31 cellular contexts compared by ENCODE assay signal in the genomic region with DNA sequence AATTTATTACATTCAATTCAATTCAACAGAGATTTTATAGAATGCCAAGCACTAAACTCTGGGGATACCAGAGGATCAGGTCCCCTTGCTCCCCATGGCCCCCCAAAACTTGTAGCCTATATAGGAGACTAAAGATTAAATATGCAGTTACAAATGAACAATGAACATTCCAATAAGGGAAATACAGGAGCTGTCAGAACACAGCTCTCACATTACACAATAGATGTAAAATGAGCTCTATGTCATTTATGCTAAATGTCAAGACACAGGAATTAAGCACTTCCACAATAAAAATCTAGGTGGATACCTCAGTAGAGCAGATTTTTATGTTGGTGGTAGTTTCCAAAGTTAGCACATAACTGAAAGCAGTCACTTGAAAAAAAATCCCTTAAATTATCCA.
"Had no signal": no experiment of that assay in that cellular context is flagged by ENCODE, and none has a peak within 500 bp of the region (broad histone marks: within the 10 kb centered on the region; RNA-seq: fewer than 3 reads in every experiment).

No MANE protein-coding gene starts in this region.

- H3K27me3 ChIP-seq: ascending aorta, cardiac muscle cell, colonic mucosa, gastrocnemius medialis, sigmoid colon, uterus had no signal

- H3K36me3 ChIP-seq: ascending aorta, cardiac muscle cell, colonic mucosa, gastrocnemius medialis, sigmoid colon, uterus had no signal

- H3K9me3 Mint-ChIP-seq: activated B cell treated with CpG ODN at 0.5 μM for 24 hours; activated naive CD4-positive, alpha-beta T cell treated with anti-CD3 and anti-CD28 coated beads for 36 hours; activated naive CD8-positive, alpha-beta T cell treated with anti-CD3 and anti-CD28 coated beads for 36 hours; stimulated activated naive CD8-positive, alpha-beta T cell treated with anti-CD3 and anti-CD28 coated beads, Interleukin-15, amount 100 ng/mL, for 72 hours had no signal

- FAIRE-seq: endometrium, islet of Langerhans, small intestine had no signal

- H3K4me1 ChIP-seq: colonic mucosa had no signal

- H3K27ac ChIP-seq: ascending aorta, cardiac muscle cell, colonic mucosa, gastrocnemius medialis, sigmoid colon, uterus had no signal

- H3K36me3 Mint-ChIP-seq: activated naive CD8-positive, alpha-beta T cell treated with anti-CD3 and anti-CD28 coated beads for 36 hours; brain; natural killer cell treated with Interleukin-12 subunit alpha and Interleukin-12 subunit beta and Interleukin-15 and Interleukin-18, amount 100 ng/mL, for 72 hours; stimulated activated memory B cell treated with anti-CD40 and anti-IgM and Interleukin-4, amounts not matched to agents 10 μg/mL and 1 μg/mL and 100 μg/mL, for 72 hours; type B pancreatic cell had no signal

- DNase-seq: activated B cell treated with CpG ODN at 0.5 μM for 24 hours; activated CD4-positive, alpha-beta T cell treated with anti-CD3 and anti-CD28 coated beads for 36 hours; activated CD4-positive, alpha-beta T cell treated with anti-CD3 and anti-CD28 coated beads, Interleukin-2, amount 50 U/mL, for 48 hours; activated CD8-positive, alpha-beta memory T cell treated with anti-CD3 and anti-CD28 coated beads for 24 hours; activated effector memory CD4-positive, alpha-beta T cell treated with anti-CD3 and anti-CD28 coated beads, Interleukin-2, amount 50 U/mL, for 16 hours; activated naive CD4-positive, alpha-beta T cell treated with anti-CD3 and anti-CD28 coated beads for 36 hours; activated naive CD8-positive, alpha-beta T cell treated with anti-CD3 and anti-CD28 coated beads for 36 hours; cerebellar nuclear complex; effector CD8-positive, alpha-beta T cell; gastrocnemius medialis; glutamatergic neuron; left ventricle myocardium superior; mucosa of descending colon; retina; sigmoid colon; small intestine; stimulated activated CD4-positive, alpha-beta T cell treated with anti-CD3 and anti-CD28 coated beads, Interleukin-1b, Interleukin-23, amount 100 ng/mL, for 48 hours; stimulated activated CD4-positive, alpha-beta T cell treated with anti-CD3 and anti-CD28 coated beads, Interleukin-4, amount 100 ng/mL, for 4 hours; stimulated activated CD8-positive, alpha-beta memory T cell treated with anti-CD3 and anti-CD28 coated beads, Interleukin-4, amount 100 ng/mL, for 48 hours; stimulated activated naive CD8-positive, alpha-beta T cell treated with anti-CD3 and anti-CD28 coated beads, Interleukin-15, amount 100 ng/mL, for 72 hours; substantia nigra; uterus had no signal

- ATAC-seq: activated CD4-positive, alpha-beta T cell treated with anti-CD3 and anti-CD28 coated beads for 36 hours; gastrocnemius medialis; left ventricle myocardium superior; mucosa of descending colon; natural killer cell treated with Interleukin-12 subunit alpha and Interleukin-12 subunit beta and Interleukin-15 and Interleukin-18, amount 100 ng/mL, for 72 hours; stimulated activated memory B cell treated with anti-CD40 and anti-IgM and Interleukin-4, amounts not matched to agents 10 μg/mL and 1 μg/mL and 100 μg/mL, for 72 hours; stimulated activated naive CD8-positive, alpha-beta T cell treated with anti-CD3 and anti-CD28 coated beads, Interleukin-15, amount 100 ng/mL, for 72 hours had no signal

- H3K9me3 ChIP-seq: ascending aorta, colonic mucosa, gastrocnemius medialis, mucosa of descending colon, sigmoid colon, uterus had no signal

- H3K4me3 ChIP-seq: ascending aorta, cardiac muscle cell, colonic mucosa, gastrocnemius medialis, mucosa of descending colon, sigmoid colon, uterus had no signal

- H3K4me3 Mint-ChIP-seq: activated B cell treated with CpG ODN at 0.5 μM for 24 hours; activated CD4-positive, alpha-beta T cell treated with anti-CD3 and anti-CD28 coated beads for 36 hours; activated naive CD4-positive, alpha-beta T cell treated with anti-CD3 and anti-CD28 coated beads for 36 hours; activated naive CD8-positive, alpha-beta T cell treated with anti-CD3 and anti-CD28 coated beads for 36 hours; brain; natural killer cell treated with Interleukin-12 subunit alpha and Interleukin-12 subunit beta and Interleukin-15 and Interleukin-18, amount 100 ng/mL, for 72 hours; stimulated activated memory B cell treated with anti-CD40 and anti-IgM and Interleukin-4, amounts not matched to agents 10 μg/mL and 1 μg/mL and 100 μg/mL, for 72 hours; stimulated activated naive CD8-positive, alpha-beta T cell treated with anti-CD3 and anti-CD28 coated beads, Interleukin-15, amount 100 ng/mL, for 72 hours; type B pancreatic cell had no signal

- H3K27ac Mint-ChIP-seq: activated B cell treated with CpG ODN at 0.5 μM for 24 hours; activated CD4-positive, alpha-beta T cell treated with anti-CD3 and anti-CD28 coated beads for 36 hours; activated naive CD4-positive, alpha-beta T cell treated with anti-CD3 and anti-CD28 coated beads for 36 hours; activated naive CD8-positive, alpha-beta T cell treated with anti-CD3 and anti-CD28 coated beads for 36 hours; stimulated activated memory B cell treated with anti-CD40 and anti-IgM and Interleukin-4, amounts not matched to agents 10 μg/mL and 1 μg/mL and 100 μg/mL, for 72 hours; stimulated activated naive CD8-positive, alpha-beta T cell treated with anti-CD3 and anti-CD28 coated beads, Interleukin-15, amount 100 ng/mL, for 72 hours; type B pancreatic cell had no signal
